In the genomic region with DNA sequence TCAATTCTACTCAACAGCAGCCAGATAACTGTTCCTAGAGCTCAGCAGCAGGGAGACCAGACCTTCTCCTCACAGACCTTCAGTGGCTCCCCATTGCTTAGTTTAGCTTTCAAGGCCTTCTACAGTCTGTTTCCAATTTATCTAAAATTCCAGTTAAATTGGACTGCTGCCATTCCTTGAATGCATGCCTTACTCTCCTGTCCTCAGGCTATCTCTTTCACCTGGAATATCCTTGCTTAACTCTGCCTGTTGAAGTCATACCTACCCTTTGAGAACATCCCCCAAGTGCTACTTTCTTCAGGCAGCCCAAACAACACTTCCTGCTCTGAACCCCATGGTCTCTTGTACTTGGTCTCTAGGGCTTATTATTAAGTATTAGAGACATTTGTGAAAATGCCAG, we compare ENCODE assay signal across 24 cellular contexts.
"Had no signal": no experiment of that assay in that cellular context is flagged by ENCODE, and none has a peak within 500 bp of the region (broad histone marks: within the 10 kb centered on the region; RNA-seq: fewer than 3 reads in every experiment).

No MANE protein-coding gene starts in this region.

- H3K4me3 ChIP-seq: stomach, suprapubic skin, testis, thoracic aorta, thyroid gland, tibial artery, tibial nerve, transverse colon, upper lobe of left lung, upper lobe of right lung, uterus, vagina had no signal

- H3K27ac ChIP-seq: stomach, suprapubic skin, testis, thoracic aorta, thyroid gland, tibial artery, tibial nerve, transverse colon, upper lobe of left lung, upper lobe of right lung, uterus, vagina had no signal

- H3K9me3 ChIP-seq: stomach, suprapubic skin, testis, thoracic aorta, thyroid gland, tibial artery, tibial nerve, transverse colon, upper lobe of left lung, upper lobe of right lung, uterus, vagina had no signal

- DNase-seq: stimulated activated CD4-positive, alpha-beta T cell treated with anti-CD3 and anti-CD28 coated beads, Interleukin-2, amount 100 ng/mL, for 24 hours; stimulated activated CD4-positive, alpha-beta T cell treated with anti-CD3 and anti-CD28 coated beads, Interleukin-2, amount 100 ng/mL, for 48 hours; stimulated activated CD4-positive, alpha-beta T cell treated with anti-CD3 and anti-CD28 coated beads, Interleukin-4, amount 100 ng/mL, for 1 hour; stimulated activated CD4-positive, alpha-beta T cell treated with anti-CD3 and anti-CD28 coated beads, Interleukin-4, amount 100 ng/mL, for 24 hours; stimulated activated CD4-positive, alpha-beta T cell treated with anti-CD3 and anti-CD28 coated beads, Interleukin-4, amount 100 ng/mL, for 4 hours; stimulated activated CD8-positive, alpha-beta memory T cell treated with anti-CD3 and anti-CD28 coated beads, Interleukin-4, amount 100 ng/mL, for 48 hours; stimulated activated naive B cell treated with anti-CD40 and anti-IgM and Interleukin-4, amounts not matched to agents 10 μg/mL and 1 μg/mL and 100 μg/mL, for 72 hours; stimulated activated naive CD4-positive, alpha-beta T cell; stimulated activated naive CD4-positive, alpha-beta T cell treated with Interleukin-2 at 50 U/mL for 16 hours; stimulated activated naive CD8-positive, alpha-beta T cell treated with anti-CD3 and anti-CD28 coated beads, Interleukin-15, amount 100 ng/mL, for 72 hours; stimulated activated naive CD8-positive, alpha-beta T cell treated with anti-CD3 and anti-CD28 coated beads, Interleukin-15, Interleukin-2, amounts not matched to agents 100 U/mL and 50 U/mL, for 24 hours; stomach; substantia nigra; testis; thyroid gland; tibial artery; transverse colon; upper lobe of left lung; upper lobe of right lung; uterus had no signal

- H3K27me3 ChIP-seq: stomach, suprapubic skin, testis, thyroid gland, tibial artery, tibial nerve, transverse colon, upper lobe of left lung, upper lobe of right lung, uterus, vagina had no signal

- H3K4me1 ChIP-seq: stomach, suprapubic skin, testis, thyroid gland, tibial artery, tibial nerve, transverse colon, upper lobe of right lung, uterus, vagina had no signal

- H3K36me3 ChIP-seq: stomach, suprapubic skin, thoracic aorta, thyroid gland, tibial artery, tibial nerve, transverse colon, upper lobe of left lung, upper lobe of right lung, uterus, vagina had no signal
